In genomic region chr16:10521681-10522274, GRCh38 we compare ENCODE assay signal across 9 cellular contexts. TPM values are rescaled to one million over a fixed set of nuclear protein-coding genes. Genes with fewer than 3 reads are reported as not detected.
A peak's percentile ranks its signal among the peaks of the same experiment; 100 is the strongest.
DNase-seq lines count a peak whose midpoint lies in the region; ATAC-seq and TF ChIP-seq lines count a peak whose summit lies in the region.
"Had no signal": no experiment of that assay in that cellular context is flagged by ENCODE, and none has a peak within 500 bp of the region (broad histone marks: within the 10 kb centered on the region; RNA-seq: fewer than 3 reads in every experiment).

No MANE protein-coding gene starts in this region.

- H2AFZ ChIP-seq in IMR-90 (replicated peaks; ENCODE audit: low read length, poor library complexity) = no peak overlapping the region

- H3K4me2 ChIP-seq in IMR-90 (ENCODE audit: low read depth, low read length) = no peak overlapping the region

- ATAC-seq in IMR-90 (ENCODE audit: low read depth) (peak; percentile 98), heart left ventricle (peak; percentile 57 to 87 (median 70)), HG02623 (IDR thresholded peaks at IDR 0.05; ENCODE audit: unreplicated experiment) (no peak), HG03442 (IDR thresholded peaks at IDR 0.05; ENCODE audit: unreplicated experiment) (no peak)

- TF ChIP-seq CTCF in IMR-90 (conservative IDR thresholded peaks at IDR 0.05; ENCODE audit: low read depth, low read length) (peak; percentile 88), heart left ventricle (IDR thresholded peaks at IDR 0.05) (peak; percentile 64 to 93 (median 80))

- H4K8ac ChIP-seq in IMR-90 (ENCODE audit: low read depth in 2 of 2, low read length in 2 of 2) = no peak overlapping the region

- H3K4me1 ChIP-seq in IMR-90 (ENCODE audit: control insufficient read depth, insufficient read depth, low read length) = no peaks in the 10 kb centered on the region
- no peaks in the 10 kb centered on the region for H3K4me1 ChIP-seq in heart left ventricle

- TF ChIP-seq POLR2A in IMR-90 (IDR thresholded peaks at IDR 0.05; ENCODE audit: low read depth, low read length) (no peak), heart left ventricle (IDR thresholded peaks at IDR 0.05) (no peak)

- in situ Hi-C loops in IMR-90 (cut with MboI; ENCODE audit: low sequenced_read_pairs) = loop anchor here (10.0 to 25.0 kb wide), 2 partner anchors 393 to 1509 kb away; no protein-coding TSS in a partner anchor

- H3K4ac ChIP-seq in IMR-90 (ENCODE audit: low read depth, low read length) = no peak overlapping the region

- H3K4me1 Mint-ChIP-seq in activated naive CD8-positive, alpha-beta T cell treated with anti-CD3 and anti-CD28 coated beads for 36 hours = no peaks in the 10 kb centered on the region

- no peak overlapping the region for H2AK5ac ChIP-seq in IMR-90 (ENCODE audit: low read depth, low read length)

- no peak overlapping the region for H2BK5ac ChIP-seq in IMR-90 (ENCODE audit: low read depth, low read length, poor library complexity, severe bottlenecking)

- no peaks in the 10 kb centered on the region for H3K79me1 ChIP-seq in IMR-90 (ENCODE audit: low read depth in 1 of 2, low read length in 2 of 2)

- TF ChIP-seq RAD21 in IMR-90 (IDR thresholded peaks at IDR 0.05; ENCODE audit: low read length) = peak; percentile 81

- H3K27ac ChIP-seq in IMR-90 (ENCODE audit: insufficient read depth, low read length) = no peak overlapping the region
- H3K27ac ChIP-seq in heart left ventricle = no peak overlapping the region

- no peak overlapping the region for H2AK9ac ChIP-seq in IMR-90 (replicated peaks; ENCODE audit: low read depth, low read length, poor library complexity)

- CTCF ChIA-PET in IMR-90 (lab: Yijun Ruan, JAX) = interaction anchor here (0.6 to 1.7 kb wide), 7 partner anchors 8 to 397 kb away, joined by 3 to 13 read pairs (median 3); no protein-coding TSS in a partner anchor

- H3K4me3 ChIP-seq in IMR-90 (ENCODE audit: insufficient read depth, low read depth, low read length) (no peak overlapping the region), heart left ventricle (no peak overlapping the region)

- no peaks in the 10 kb centered on the region for H3K9me1 ChIP-seq in IMR-90 (ENCODE audit: insufficient read depth, low read length)

- no peak overlapping the region for H3K4me3 Mint-ChIP-seq in activated naive CD8-positive, alpha-beta T cell treated with anti-CD3 and anti-CD28 coated beads for 36 hours

- H3K9ac ChIP-seq in IMR-90 (ENCODE audit: low read depth, low read length) = no peak overlapping the region

- DNase-seq in DMS79 treated with DMSO at 0.1 percent for 48 hours (lab: John Stamatoyannopoulos, UW) (peak; percentile 49), IMR-90 (peak; percentile 68), RPMI7951 (ENCODE audit: low read depth) (peak; percentile 62), heart left ventricle (peak in 4 of 5 donors; percentile 48 to 60 (median 55)), putamen (ENCODE audit: low spot score) (peak; percentile 17)
- DNase-seq in activated naive CD8-positive, alpha-beta T cell treated with anti-CD3 and anti-CD28 coated beads for 36 hours = peak; percentile 4

- no peak overlapping the region for H3K27ac Mint-ChIP-seq in activated naive CD8-positive, alpha-beta T cell treated with anti-CD3 and anti-CD28 coated beads for 36 hours

- no peaks in the 10 kb centered on the region for H4K20me1 ChIP-seq in IMR-90 (ENCODE audit: insufficient read depth, low read length)

- no peak overlapping the region for H2BK15ac ChIP-seq in IMR-90 (ENCODE audit: low read depth, low read length)

- no peak overlapping the region for H4K5ac ChIP-seq in IMR-90 (ENCODE audit: low read depth, low read length)

- dilution Hi-C loops in IMR-90 (cut with HindIII; ENCODE audit: low sequenced_read_pairs, unreplicated experiment) = no loop called here

- H3K27me3 ChIP-seq in IMR-90 (ENCODE audit: control insufficient read depth, insufficient read depth, low read length) = no peaks in the 10 kb centered on the region
- H3K27me3 ChIP-seq in heart left ventricle = no peaks in the 10 kb centered on the region

- H4K91ac ChIP-seq in IMR-90 (ENCODE audit: insufficient read depth, low read depth, low read length) = no peak overlapping the region

- H2BK20ac ChIP-seq in IMR-90 (ENCODE audit: low read depth, low read length) = no peak overlapping the region

- peaks cover 14% of the 10 kb centered on the region for H3K27me3 Mint-ChIP-seq in activated naive CD8-positive, alpha-beta T cell treated with anti-CD3 and anti-CD28 coated beads for 36 hours

- no peaks in the 10 kb centered on the region for H3K9me3 ChIP-seq in IMR-90 (ENCODE audit: control insufficient read depth, insufficient read depth, low read length)
- H3K9me3 ChIP-seq in heart left ventricle = peaks cover 0 to under 1% (median 0%) of the 10 kb centered on the region in 12 donors

- H3K14ac ChIP-seq in IMR-90 (replicated peaks; ENCODE audit: low read depth, low read length) = no peak overlapping the region

- H3K56ac ChIP-seq in IMR-90 (ENCODE audit: extremely low read depth, insufficient read depth, low read length) = no peak overlapping the region

- intact Hi-C loops in IMR-90 (cut with micrococcal nuclease) (loop anchor here (1.0 kb wide), 2 partner anchors 216 to 397 kb away; no protein-coding TSS in a partner anchor), heart left ventricle (cut with DNase I) (loop anchor here in 7 of 10 donors (1.0 to 10.0 kb wide), 10 partner anchors 53 to 403 kb away; partner anchors contain the start of gene EMP2 (in 1 of the 7))

- POLR2A ChIA-PET in IMR-90 (lab: Charles Lee; ENCODE audit: unreplicated experiment) = no interaction called here

- no TSS peak for BruUV-seq in IMR-90 (replicated peaks; lab: Mats Ljungman, UMichigan)

- H3K36me3 ChIP-seq in IMR-90 (ENCODE audit: control insufficient read depth, insufficient read depth, low read length) = no peaks in the 10 kb centered on the region
- peaks cover 0 to 53% (median 23%) of the 10 kb centered on the region in 9 donors for H3K36me3 ChIP-seq in heart left ventricle

- 17% methylated on average over 1 of the region's 9 CpGs; no CpG with 5 or more reads in 1 of the 2 experiments for WGBS in IMR-90 (ENCODE audit: extremely low coverage in 2 of 2, insufficient read length in 1 of 2), 2 experiments
- 37 to 52% (median 45%) methylated on average over 9 of the region's 9 CpGs for WGBS in heart left ventricle, 4 donors

- no peak overlapping the region for H3K18ac ChIP-seq in IMR-90 (ENCODE audit: low read depth, low read length)

- no peaks in the 10 kb centered on the region for H3K36me3 Mint-ChIP-seq in activated naive CD8-positive, alpha-beta T cell treated with anti-CD3 and anti-CD28 coated beads for 36 hours

- H2BK120ac ChIP-seq in IMR-90 (ENCODE audit: low read depth, low read length) = no peak overlapping the region

- no peaks in the 10 kb centered on the region for H3K9me3 Mint-ChIP-seq in activated naive CD8-positive, alpha-beta T cell treated with anti-CD3 and anti-CD28 coated beads for 36 hours

- H3K23ac ChIP-seq in IMR-90 (ENCODE audit: low read depth, low read length) = no peak overlapping the region

TF ChIP-seq in IMR-90, 13 proteins besides CTCF, POLR2A, EP300 and RAD21:
- TF ChIP-seq SMC3 (IDR thresholded peaks at IDR 0.05; ENCODE audit: low read depth, low read length) (peak; percentile 86), NFE2L2 (IDR thresholded peaks at IDR 0.05; ENCODE audit: low read depth, low read length) (no peak), BHLHE40 (IDR thresholded peaks at IDR 0.05; ENCODE audit: low read depth, low read length) (no peak)
TF ChIP-seq in IMR-90: peak in this region for 1.

RNA-seq across cellular contexts. Expression of gene EMP2, which starts 58.6 kb away (rescaled TPM):
- total RNA-seq in IMR-90 (2012; rRNA removed) (17.8 and 18.3 TPM in 2 replicates), heart left ventricle (100 to 1,000 TPM in 1 of 9 donors, 10 to 100 TPM in 8; 37.8 to 103 (median 64.8) TPM)
- polyA plus RNA-seq in IMR-90 (2012; rRNA removed) (13.8 and 16.3 TPM in 2 replicates), heart left ventricle (10 to 100 TPM; 34.5 to 47.2 TPM)
- 7.1 and 7.3 TPM in 2 replicates for polyA plus RNA-seq in IMR-90 (2012; cell fraction: cytosol; rRNA removed)
- polyA plus RNA-seq in IMR-90 (2012; cell fraction: nucleus; rRNA removed; ENCODE audit: low replicate concordance) = 4.1 and 6.2 TPM in 2 replicates
- 35.8 and 37.0 TPM in 2 replicates for total RNA-seq in RPMI7951 (2014; rRNA removed; shearing (Covaris generic))
- total RNA-seq in activated naive CD8-positive, alpha-beta T cell treated with anti-CD3 and anti-CD28 coated beads for 36 hours = not detected
- total RNA-seq: activated CD8-positive, alpha-beta memory T cell treated with anti-CD3 and anti-CD28 coated beads for 36 hours had no signal

Comparison
In these comparisons a context has a peak if more than half of its experiments do, and no peak if none do; other contexts are left out.
1. DNase-seq: peak in every context shown above with its lines; median percentile 68 in IMR-90; 62 in RPMI7951; 55 in heart left ventricle; 49 in DMS79 treated with DMSO at 0.1 percent for 48 hours; 17 in putamen; 4 in activated naive CD8-positive, alpha-beta T cell treated with anti-CD3 and anti-CD28 coated beads for 36 hours.
2. ATAC-seq: peak in IMR-90 (single experiment) and heart left ventricle (4 of 4); none in HG02623 (single experiment) and HG03442 (single experiment).
3. RNA of gene EMP2, which starts 58.6 kb away (total RNA-seq): 37.8 to 103 TPM in heart left ventricle, 35.8 to 37.0 TPM in RPMI7951 and 17.8 to 18.3 TPM in IMR-90; not detected in activated naive CD8-positive, alpha-beta T cell treated with anti-CD3 and anti-CD28 coated beads for 36 hours; every median in the first group is over 10 times any median in the second.